Comparison of ENCODE assay signal across 9 cellular contexts in genomic region chr3:12484983-12485327, GRCh38. TPM values are rescaled to one million over a fixed set of nuclear protein-coding genes. Genes with fewer than 3 reads are reported as not detected.
DNase-seq lines count a peak whose midpoint lies in the region; ATAC-seq, FAIRE-seq and TF ChIP-seq lines count a peak whose summit lies in the region.
"Had no signal": no experiment of that assay in that cellular context is flagged by ENCODE, and none has a peak within 500 bp of the region (broad histone marks: within the 10 kb centered on the region; RNA-seq: fewer than 3 reads in every experiment).

No MANE protein-coding gene starts in this region.

- DNase-seq in A549 (ENCODE audit: low read depth in 1 of 2, low spot score in 1 of 2) (no peak), HL-60 (ENCODE audit: low read depth in 1 of 2, low spot score in 1 of 2) (no peak), mesothelial cell of epicardium (ENCODE audit: low spot score in 2 of 2, unreplicated experiment in 2 of 2) (no peak), epidermal melanocyte (ENCODE audit: insufficient read length, low spot score) (no peak), mesenteric fat pad (ENCODE audit: low spot score) (no peak), T1000 (lab: John Stamatoyannopoulos, UW) (no peak), glomerular visceral epithelial cell (ENCODE audit: extremely low spot score) (no peak)

- under 1% methylated on average over 5 of the region's 5 CpGs for WGBS in A549 (ENCODE audit: missing lambda C conversion rate)

- no peak for TF ChIP-seq CTCF in A549 (IDR thresholded peaks at IDR 0.05)
- no peak for TF ChIP-seq CTCF in HL-60 (IDR thresholded peaks at IDR 0.05; ENCODE audit: insufficient read depth, low read length)
- TF ChIP-seq CTCF in brain (conservative IDR thresholded peaks at IDR 0.05), result no peak
- no peak for TF ChIP-seq CTCF in mesothelial cell of epicardium (IDR thresholded peaks at IDR 0.05; ENCODE audit: unreplicated experiment)

- H3K36me3 Mint-ChIP-seq in brain (peaks cover 4% of the 10 kb centered on the region), mesothelial cell of epicardium (peaks cover 2% of the 10 kb centered on the region)

- H3K27ac Mint-ChIP-seq in brain (peak overlapping the region; percentile 96 to 99 (median 98)), mesothelial cell of epicardium (peak overlapping the region; percentile 98)

- peak overlapping the region; percentile 81 for H3K4me3 ChIP-seq in A549
- peak overlapping the region; percentile 67 for H3K4me3 ChIP-seq in HL-60 (replicated peaks; ENCODE audit: insufficient read depth, low read length)

- ATAC-seq in A549, result peak in 1 of 2 experiments; percentile 5; a peak in 3 of 6 replicates

- peak overlapping the region; percentile 97 for H3K4me2 ChIP-seq in A549

- peaks cover 0 to 3% (median 0%) of the 10 kb centered on the region in 5 experiments for H3K9me3 Mint-ChIP-seq in brain
- no peaks in the 10 kb centered on the region for H3K9me3 Mint-ChIP-seq in mesothelial cell of epicardium

- H3K27ac ChIP-seq in A549, result peak overlapping the region; percentile 88 to 93
- H3K27ac ChIP-seq in HL-60 (replicated peaks), result peak overlapping the region; percentile 89

- TF ChIP-seq POLR2A in A549 (IDR thresholded peaks at IDR 0.05; ENCODE audit: low read length), result no peak

- H3K4me1 ChIP-seq in A549, result peaks cover 19% of the 10 kb centered on the region

- peak overlapping the region; percentile 93 to 100 (median 98) for H3K4me3 Mint-ChIP-seq in brain
- peak overlapping the region; percentile 98 for H3K4me3 Mint-ChIP-seq in mesothelial cell of epicardium

- no peak for TF ChIP-seq EP300 in A549 (IDR thresholded peaks at IDR 0.05)

- H3K27me3 ChIP-seq in HL-60 (ENCODE audit: insufficient read depth, poor library complexity, severe bottlenecking), result no peaks in the 10 kb centered on the region

- POLR2A ChIA-PET in A549 (lab: Yijun Ruan, JAX), result interaction anchor here (0.8 to 1.5 kb wide), 3 partner anchors 11 to 327 kb away, joined by 3 to 9 read pairs (median 8); partner anchors contain the start of gene TIMP4

- FAIRE-seq in A549 (lab: Jason Lieb, UNC), result no peak
- FAIRE-seq: endometrium had no signal

- no peak for TF ChIP-seq RAD21 in A549 (conservative IDR thresholded peaks at IDR 0.05 in 1 of 2, IDR thresholded peaks at IDR 0.05 in 1 of 2)

- CTCF ChIA-PET in A549 (lab: Yijun Ruan, JAX), result interaction anchor here (0.7 to 4.9 kb wide), 14 partner anchors 9 to 407 kb away, joined by 3 to 63 read pairs (median 4); no protein-coding TSS in a partner anchor

- no peaks in the 10 kb centered on the region for H3K9me3 ChIP-seq in A549

- H3K27me3 Mint-ChIP-seq in brain (no peaks in the 10 kb centered on the region), mesothelial cell of epicardium (ENCODE audit: low read depth) (no peaks in the 10 kb centered on the region)

- H3K4me1 Mint-ChIP-seq in brain (peaks cover 57% of the 10 kb centered on the region), mesothelial cell of epicardium (peaks cover 39% of the 10 kb centered on the region)

TF ChIP-seq in A549, 52 proteins besides CTCF, POLR2A, EP300 and RAD21:
- no peak for TF ChIP-seq ZSCAN20 (CRISPR knock-in tag; IDR thresholded peaks at IDR 0.05)
- TF ChIP-seq CEBPB (IDR thresholded peaks at IDR 0.05), result no peak
- TF ChIP-seq CBX8 (IDR thresholded peaks at IDR 0.05), result no peak
- no peak for TF ChIP-seq ZFP36 (IDR thresholded peaks at IDR 0.05; ENCODE audit: borderline replicate concordance, partially characterized antibody)
- no peak for TF ChIP-seq HEYL (CRISPR knock-in tag; IDR thresholded peaks at IDR 0.05)
- TF ChIP-seq MYC (IDR thresholded peaks at IDR 0.05; ENCODE audit: borderline replicate concordance, low read length), result 0 out of 2 replicates have a peak, but pooled peaks have one; percentile 6
- TF ChIP-seq BHLHE40 (IDR thresholded peaks at IDR 0.05; ENCODE audit: low read depth, low read length), result no peak
- TF ChIP-seq JUN (IDR thresholded peaks at IDR 0.05), result no peak

RNA-seq across cellular contexts. Expression of gene TSEN2, which starts 0.7 kb away (rescaled TPM):
- polyA plus RNA-seq in A549 (2011; rRNA removed) (29.8 and 33.1 TPM in 2 replicates), A549 (2017; fragmentation: RNase III; extraction: RNeasy Plus Mini Kit Qiagen cat#74134 plus additional on column Dnase treatment) (24.2 to 27.1 TPM (median 24.9 TPM) in 3 replicates), brain (ENCODE audit: insufficient read depth, low read depth, low replicate concordance) (7.4 TPM)
- polyA plus RNA-seq in A549 (2012; cell fraction: cytosol; rRNA removed), result 15.5 and 15.6 TPM in 2 replicates
- polyA plus RNA-seq in A549 (2012; cell fraction: nucleus; rRNA removed), result 21.9 and 38.9 TPM in 2 replicates
- polyA minus RNA-seq in A549 (2011; rRNA and poly(A)+ RNA removed), result 26.6 and 32.2 TPM in 2 replicates
- total RNA-seq in mesothelial cell of epicardium (29.0 to 34.0 TPM (median 30.8 TPM) in 3 replicates), mesenteric fat pad (24.9 TPM)
